4 cellular contexts compared by ENCODE assay signal in genomic region chr17:21429917-21430628, GRCh38. TPM values are rescaled to one million over a fixed set of nuclear protein-coding genes. Genes with fewer than 3 reads are reported as not detected.
"Had no signal": no experiment of that assay in that cellular context is flagged by ENCODE, and none has a peak within 500 bp of the region (broad histone marks: within the 10 kb centered on the region; RNA-seq: fewer than 3 reads in every experiment).

No MANE protein-coding gene starts in this region.

RNA-seq across cellular contexts. Expression of gene KCNJ12, which starts 53.9 kb away (rescaled TPM):
- total RNA-seq: activated CD4-positive, alpha-beta T cell treated with anti-CD3 and anti-CD28 coated beads, Interleukin-2, amount 10 ng/mL, durations not matched to agents 7 days and 5 days; activated CD8-positive, alpha-beta T cell treated with anti-CD3 and anti-CD28 coated beads, Interleukin-2, amount 10 ng/mL, durations not matched to agents 7 days and 5 days; activated naive CD4-positive, alpha-beta T cell treated with anti-CD3 and anti-CD28 coated beads for 36 hours; mammary epithelial cell had no signal
